1 cellular context compared by ENCODE assay signal in genomic region chr9:129328357-129329103, GRCh38.
TF ChIP-seq lines count a peak whose summit lies in the region.

No MANE protein-coding gene starts in this region.

TF ChIP-seq in GM12878, 131 proteins besides CTCF, POLR2A, EP300 and RAD21 (continued from another document):
- TF ChIP-seq E2F4 (IDR thresholded peaks at IDR 0.05; ENCODE audit: low read depth, low read length): no peak
- TF ChIP-seq ZNF24 (IDR thresholded peaks at IDR 0.05): no peak
- TF ChIP-seq BCLAF1 (IDR thresholded peaks at IDR 0.05): no peak
- TF ChIP-seq NR2F1 (conservative IDR thresholded peaks at IDR 0.05): no peak
- TF ChIP-seq SMARCA5 (IDR thresholded peaks at IDR 0.05): no peak
- TF ChIP-seq KAT2A (conservative IDR thresholded peaks at IDR 0.05; ENCODE audit: control insufficient read depth, low read depth, low read length): no peak
- no peak for TF ChIP-seq EGR1 (IDR thresholded peaks at IDR 0.05; ENCODE audit: borderline replicate concordance in 1 of 2, low read depth in 2 of 2, low read length in 2 of 2)
